In the genomic region with DNA sequence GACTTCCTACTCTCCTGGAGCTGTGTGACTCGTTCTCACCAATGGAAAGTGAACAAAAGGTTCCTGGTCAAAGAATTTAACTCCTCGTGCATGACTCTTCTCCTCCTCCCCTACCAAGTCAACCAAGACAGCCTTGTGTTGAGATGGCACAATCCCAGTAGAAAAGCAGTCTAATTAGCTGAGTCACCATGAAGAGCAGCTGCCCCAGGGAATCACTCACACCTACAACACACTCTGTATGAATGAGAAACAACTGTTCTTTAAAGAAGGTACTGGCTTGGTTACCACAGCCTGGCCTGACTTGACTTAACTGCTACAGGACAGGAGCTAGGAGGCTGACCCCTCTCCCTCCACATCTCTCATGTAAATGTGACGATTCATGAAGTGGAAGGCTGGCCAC, we compare ENCODE assay signal across 2 cellular contexts.
TF ChIP-seq lines count a peak whose summit lies in the region.

No MANE protein-coding gene starts in this region.

TF ChIP-seq in IMR-90, 13 proteins besides CTCF, POLR2A, EP300 and RAD21:
- TF ChIP-seq RCOR1 (IDR thresholded peaks at IDR 0.05; ENCODE audit: insufficient replicate concordance, low read length) (no peak), CEBPB (IDR thresholded peaks at IDR 0.05; ENCODE audit: low read depth, low read length) (no peak), CHD1 (IDR thresholded peaks at IDR 0.05; ENCODE audit: low read depth, low read length) (no peak), BHLHE40 (IDR thresholded peaks at IDR 0.05; ENCODE audit: low read depth, low read length) (peak; percentile 44; the same call in 1 of the 2 replicates), MXI1 (IDR thresholded peaks at IDR 0.05; ENCODE audit: borderline replicate concordance, low read depth, low read length) (no peak), RFX5 (IDR thresholded peaks at IDR 0.05; ENCODE audit: low read depth, low read length) (no peak), MAFK (IDR thresholded peaks at IDR 0.05; ENCODE audit: low read depth, low read length) (peak; percentile 38; the same call in 1 of the 2 replicates), MAZ (IDR thresholded peaks at IDR 0.05; ENCODE audit: borderline replicate concordance, low read depth, low read length) (no peak), NFE2L2 (IDR thresholded peaks at IDR 0.05; ENCODE audit: low read depth, low read length) (peak; percentile 88)
- TF ChIP-seq, protein P1, sequence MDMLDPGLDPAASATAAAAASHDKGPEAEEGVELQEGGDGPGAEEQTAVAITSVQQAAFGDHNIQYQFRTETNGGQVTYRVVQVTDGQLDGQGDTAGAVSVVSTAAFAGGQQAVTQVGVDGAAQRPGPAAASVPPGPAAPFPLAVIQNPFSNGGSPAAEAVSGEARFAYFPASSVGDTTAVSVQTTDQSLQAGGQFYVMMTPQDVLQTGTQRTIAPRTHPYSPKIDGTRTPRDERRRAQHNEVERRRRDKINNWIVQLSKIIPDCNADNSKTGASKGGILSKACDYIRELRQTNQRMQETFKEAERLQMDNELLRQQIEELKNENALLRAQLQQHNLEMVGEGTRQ (IDR thresholded peaks at IDR 0.05; ENCODE audit: low read depth, low read length) = no peak

TF ChIP-seq in K562, 482 proteins besides CTCF, POLR2A, EP300 and RAD21:
- peak; percentile 79 for TF ChIP-seq C11orf30 (IDR thresholded peaks at IDR 0.05; ENCODE audit: low read depth)
- TF ChIP-seq NFE2L1 (tag; IDR thresholded peaks at IDR 0.05; ENCODE audit: borderline replicate concordance, low read depth) = peak; percentile 82
- no peak for TF ChIP-seq NEUROD1 (IDR thresholded peaks at IDR 0.05; ENCODE audit: borderline replicate concordance, low read depth, low read length, partially characterized antibody)
- peak; percentile 59; the same call in 1 of the 2 replicates for TF ChIP-seq BACH1 (tag; IDR thresholded peaks at IDR 0.05)
- peak; percentile 77 for TF ChIP-seq NFE2 (IDR thresholded peaks at IDR 0.05; ENCODE audit: low read depth)
- TF ChIP-seq MTA2 (IDR thresholded peaks at IDR 0.05; ENCODE audit: low read depth) = no peak
- TF ChIP-seq, protein P2, sequence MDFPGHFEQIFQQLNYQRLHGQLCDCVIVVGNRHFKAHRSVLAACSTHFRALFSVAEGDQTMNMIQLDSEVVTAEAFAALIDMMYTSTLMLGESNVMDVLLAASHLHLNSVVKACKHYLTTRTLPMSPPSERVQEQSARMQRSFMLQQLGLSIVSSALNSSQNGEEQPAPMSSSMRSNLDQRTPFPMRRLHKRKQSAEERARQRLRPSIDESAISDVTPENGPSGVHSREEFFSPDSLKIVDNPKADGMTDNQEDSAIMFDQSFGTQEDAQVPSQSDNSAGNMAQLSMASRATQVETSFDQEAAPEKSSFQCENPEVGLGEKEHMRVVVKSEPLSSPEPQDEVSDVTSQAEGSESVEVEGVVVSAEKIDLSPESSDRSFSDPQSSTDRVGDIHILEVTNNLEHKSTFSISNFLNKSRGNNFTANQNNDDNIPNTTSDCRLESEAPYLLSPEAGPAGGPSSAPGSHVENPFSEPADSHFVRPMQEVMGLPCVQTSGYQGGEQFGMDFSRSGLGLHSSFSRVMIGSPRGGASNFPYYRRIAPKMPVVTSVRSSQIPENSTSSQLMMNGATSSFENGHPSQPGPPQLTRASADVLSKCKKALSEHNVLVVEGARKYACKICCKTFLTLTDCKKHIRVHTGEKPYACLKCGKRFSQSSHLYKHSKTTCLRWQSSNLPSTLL (IDR thresholded peaks at IDR 0.05) = no peak
- TF ChIP-seq MAFG (tag; conservative IDR thresholded peaks at IDR 0.05) = peak; percentile 93
- peak; percentile 41; the same call in 1 of the 2 replicates for TF ChIP-seq MAFK (IDR thresholded peaks at IDR 0.05; ENCODE audit: low read length)
- TF ChIP-seq MAFF (IDR thresholded peaks at IDR 0.05; ENCODE audit: low read length) = peak; percentile 67
- TF ChIP-seq ZNF316 (IDR thresholded peaks at IDR 0.05) = peak; percentile 83
TF ChIP-seq in K562: peak in this region for 8.
